ENCODE assay signal across 11 cellular contexts in the genomic region with DNA sequence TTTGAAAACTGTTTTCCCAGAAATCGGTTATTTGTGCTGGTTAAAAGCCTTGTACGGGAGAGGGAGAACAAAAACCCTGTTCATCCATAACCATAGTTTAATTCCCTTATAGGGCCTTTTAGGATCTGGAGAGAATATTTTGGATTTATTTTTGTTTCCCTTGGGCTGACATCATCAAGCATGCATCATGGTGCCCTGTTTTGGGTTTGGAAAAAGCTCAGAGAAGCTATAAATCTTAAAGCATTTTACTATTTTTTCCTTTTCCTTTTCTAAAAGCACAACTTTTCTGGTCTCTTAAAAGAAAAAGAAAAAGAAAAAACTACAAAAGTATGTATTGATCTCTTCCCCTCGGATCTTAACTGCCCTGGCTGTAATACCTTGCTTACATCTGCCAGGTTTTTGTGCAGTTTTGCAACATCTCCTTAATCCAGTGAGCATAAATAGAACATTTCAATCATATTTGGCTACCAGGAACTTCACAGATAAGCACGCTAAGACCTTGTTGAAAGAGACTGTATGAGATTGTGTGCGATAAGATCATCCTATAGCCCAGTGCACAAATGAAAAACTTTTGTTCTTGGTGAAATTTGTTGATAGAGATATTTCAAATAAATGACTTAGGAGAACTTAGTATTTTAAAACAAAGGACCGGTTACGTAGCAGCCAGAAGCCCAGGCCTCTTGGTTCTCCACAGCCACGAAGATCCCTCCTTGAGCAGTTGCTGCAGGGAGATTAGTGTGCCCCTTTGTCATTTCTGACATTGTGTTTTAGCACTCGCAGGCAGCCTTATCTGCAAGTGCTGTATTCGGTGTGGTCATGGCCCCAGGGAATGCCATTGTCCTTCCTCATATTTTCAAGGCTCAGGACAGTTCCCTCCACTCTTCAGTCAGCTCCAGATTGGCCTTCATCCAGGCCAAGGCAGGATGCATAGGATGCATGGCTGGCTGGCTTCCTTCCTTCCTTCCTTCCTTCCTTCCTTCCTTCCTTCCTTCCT.
A peak's percentile ranks its signal among the peaks of the same experiment; 100 is the strongest.
DNase-seq lines count a peak whose midpoint lies in the region; ATAC-seq and TF ChIP-seq lines count a peak whose summit lies in the region.
"Had no signal": no experiment of that assay in that cellular context is flagged by ENCODE, and none has a peak within 500 bp of the region (broad histone marks: within the 10 kb centered on the region; RNA-seq: fewer than 3 reads in every experiment).

No MANE protein-coding gene starts in this region.

- H3K27ac ChIP-seq in SK-N-MC (peak overlapping the region; percentile 98), muscle layer of duodenum (ENCODE audit: low read length) (peak overlapping the region; percentile 85), transverse colon (peak overlapping the region; percentile 69 to 96 (median 73))

- peak overlapping the region; percentile 51 for H3K9ac ChIP-seq in SK-N-MC (ENCODE audit: insufficient read length)
- H3K9ac ChIP-seq: SK-N-SH had no signal

- no peak for TF ChIP-seq EP300 in transverse colon (IDR thresholded peaks at IDR 0.05; ENCODE audit: low read depth)

- H3K36me3 ChIP-seq in SK-N-MC (ENCODE audit: insufficient read depth, low read length) (no peaks in the 10 kb centered on the region), muscle layer of duodenum (ENCODE audit: control insufficient read depth in 1 of 2, insufficient read depth in 2 of 2, low read length in 2 of 2) (no peaks in the 10 kb centered on the region), transverse colon (no peaks in the 10 kb centered on the region)

- H3K27me3 ChIP-seq in muscle layer of duodenum (ENCODE audit: low read depth, low read length) (no peaks in the 10 kb centered on the region), transverse colon (no peaks in the 10 kb centered on the region)

- ATAC-seq in GM21381 (IDR thresholded peaks at IDR 0.05; ENCODE audit: unreplicated experiment): no peak
- ATAC-seq in GM19463 (IDR thresholded peaks at IDR 0.05; ENCODE audit: unreplicated experiment): no peak

- H3K4me1 ChIP-seq in muscle layer of duodenum (ENCODE audit: control insufficient read depth in 1 of 2, insufficient read depth in 2 of 2, low read length in 2 of 2) (peaks cover 22 to 38% of the 10 kb centered on the region in 2 donors), transverse colon (peaks cover 45 to 92% (median 62%) of the 10 kb centered on the region in 4 donors)

- 60 to 66% methylated on average over 8 to 10 of the region's 10 CpGs for WGBS in transverse colon (ENCODE audit: low coverage in 1 of 2), 2 donors

- no peak for TF ChIP-seq POLR2A in transverse colon (IDR thresholded peaks at IDR 0.05)

- in situ Hi-C loops in transverse colon (cut with MboI; ENCODE audit: low pct_ligation_motif_present in 1 of 4, low pct_unique_long_range_greater_than_20kb in 1 of 4, low sequenced_read_pairs in 3 of 4): no loop called here

- DNase-seq in SK-N-MC (ENCODE audit: low read depth, low spot score) (peak; percentile 93), fibroblast of mammary gland (ENCODE audit: low read depth) (peak; percentile 61), transverse colon (no peak), NCI-H2196 treated with DMSO at 0.1 percent for 48 hours (lab: John Stamatoyannopoulos, UW; ENCODE audit: unreplicated experiment) (no peak), ureter (ENCODE audit: low spot score) (no peak)
- DNase-seq: activated CD8-positive, alpha-beta memory T cell treated with anti-CD3 and anti-CD28 coated beads for 24 hours; NCI-H146; SK-N-SH had no signal

- TF ChIP-seq CTCF in fibroblast of mammary gland (conservative IDR thresholded peaks at IDR 0.05; ENCODE audit: control insufficient read depth, insufficient read depth, low read depth, low read length): no peak
- no peak for TF ChIP-seq CTCF in transverse colon (IDR thresholded peaks at IDR 0.05)

- intact Hi-C loops in transverse colon (cut with DNase I; ENCODE audit: low total_unique reads): no loop called here

- peak overlapping the region; percentile 48 for H3K4me3 ChIP-seq in SK-N-MC
- H3K4me3 ChIP-seq in fibroblast of mammary gland (ENCODE audit: control insufficient read depth, low read depth, low read length): no peak overlapping the region
- H3K4me3 ChIP-seq in muscle layer of duodenum (ENCODE audit: low read depth in 1 of 2, low read length in 2 of 2): no peak overlapping the region
- no peak overlapping the region for H3K4me3 ChIP-seq in transverse colon

- H3K9me3 ChIP-seq in SK-N-MC (ENCODE audit: low read depth, low read length) (no peaks in the 10 kb centered on the region), muscle layer of duodenum (ENCODE audit: control insufficient read depth in 1 of 2, low read length in 2 of 2) (no peaks in the 10 kb centered on the region), transverse colon (no peaks in the 10 kb centered on the region)
- H3K9me3 ChIP-seq: SK-N-SH had no signal

Comparison
In these comparisons a context has a peak if more than half of its experiments do, and no peak if none do; other contexts are left out.
1. DNase-seq: peak in SK-N-MC (single experiment) and fibroblast of mammary gland (single experiment); none in transverse colon (single experiment), NCI-H2196 treated with DMSO at 0.1 percent for 48 hours (single experiment) and ureter (single experiment).
2. Peak in every context shown above with its lines, with median percentiles within 50 percentile points of each other: H3K27ac ChIP-seq.